Comparison of ENCODE assay signal across 14 cellular contexts in genomic region chr7:125934539-125934938, GRCh38.
A peak's percentile ranks its signal among the peaks of the same experiment; 100 is the strongest.
DNase-seq lines count a peak whose midpoint lies in the region; ATAC-seq and TF ChIP-seq lines count a peak whose summit lies in the region.
"Had no signal": no experiment of that assay in that cellular context is flagged by ENCODE, and none has a peak within 500 bp of the region (broad histone marks: within the 10 kb centered on the region; RNA-seq: fewer than 3 reads in every experiment).

No MANE protein-coding gene starts in this region.

- CTCF ChIA-PET in Calu3 (lab: Charles Lee) (no interaction called here), GM10248 (lab: Yijun Ruan, JAX) (no interaction called here)

- POLR2A ChIA-PET in GM10248 (lab: Yijun Ruan, JAX) = no interaction called here

- DNase-seq in Calu3 (peak; percentile 20), NCI-H510A (lab: John Stamatoyannopoulos, UW) (peak; percentile 41), foreskin keratinocyte (peak; percentile 28 to 72), GM10248 (ENCODE audit: extremely low spot score) (no peak)
- no peak for DNase-seq in stimulated activated effector memory CD8-positive, alpha-beta T cell treated with anti-CD3 and anti-CD28 coated beads, Interleukin-12 subunit alpha, Interleukin-12 subunit beta, amount 100 ng/mL, for 72 hours (ENCODE audit: low spot score in 2 of 2)
- DNase-seq in activated CD4-positive, alpha-beta T cell treated with anti-CD3 and anti-CD28 coated beads, Interleukin-2, amount 50 U/mL, for 48 hours = no peak
- DNase-seq: NCI-H226, nephron progenitor cell, WERI-Rb-1 had no signal

- TF ChIP-seq EP300 in Ishikawa (IDR thresholded peaks at IDR 0.05; ENCODE audit: borderline replicate concordance) = no peak

- peaks cover 11% of the 10 kb centered on the region for H3K4me1 ChIP-seq in foreskin keratinocyte
- H3K4me1 ChIP-seq: suprapubic skin had no signal

- peak; percentile 100 for ATAC-seq in foreskin keratinocyte
- no peak for ATAC-seq in stimulated activated effector memory CD8-positive, alpha-beta T cell treated with anti-CD3 and anti-CD28 coated beads, Interleukin-12 subunit alpha, Interleukin-12 subunit beta, amount 100 ng/mL, for 72 hours
- no peak for ATAC-seq in HG03378 (IDR thresholded peaks at IDR 0.05; ENCODE audit: unreplicated experiment)

- H3K4me3 Mint-ChIP-seq in Calu3 (ENCODE audit: low read depth, unreplicated experiment) = no peak overlapping the region
- H3K4me3 Mint-ChIP-seq in stimulated activated effector memory CD8-positive, alpha-beta T cell treated with anti-CD3 and anti-CD28 coated beads, Interleukin-12 subunit alpha, Interleukin-12 subunit beta, amount 100 ng/mL, for 72 hours = no peak overlapping the region
- H3K4me3 Mint-ChIP-seq: memory B cell, nephron progenitor cell had no signal

- BruUV-seq in Calu3 (replicated peaks; lab: Mats Ljungman, UMichigan) = no TSS peak

- H3K4me1 Mint-ChIP-seq in Calu3 (ENCODE audit: low read depth, unreplicated experiment) = no peaks in the 10 kb centered on the region
- H3K4me1 Mint-ChIP-seq in stimulated activated effector memory CD8-positive, alpha-beta T cell treated with anti-CD3 and anti-CD28 coated beads, Interleukin-12 subunit alpha, Interleukin-12 subunit beta, amount 100 ng/mL, for 72 hours = no peaks in the 10 kb centered on the region
- H3K4me1 Mint-ChIP-seq: memory B cell had no signal

- H3K27me3 Mint-ChIP-seq in Calu3 (ENCODE audit: unreplicated experiment) = no peaks in the 10 kb centered on the region
- H3K27me3 Mint-ChIP-seq: memory B cell had no signal

- no peak for TF ChIP-seq RAD21 in Ishikawa (IDR thresholded peaks at IDR 0.05; ENCODE audit: low read depth)

- H3K36me3 Mint-ChIP-seq in Calu3 (ENCODE audit: insufficient read depth, unreplicated experiment) = no peaks in the 10 kb centered on the region
- no peaks in the 10 kb centered on the region for H3K36me3 Mint-ChIP-seq in stimulated activated effector memory CD8-positive, alpha-beta T cell treated with anti-CD3 and anti-CD28 coated beads, Interleukin-12 subunit alpha, Interleukin-12 subunit beta, amount 100 ng/mL, for 72 hours
- H3K36me3 Mint-ChIP-seq: memory B cell had no signal

- H3K9me3 Mint-ChIP-seq in Calu3 (ENCODE audit: low read depth, unreplicated experiment) = no peaks in the 10 kb centered on the region
- peaks cover 7% of the 10 kb centered on the region for H3K9me3 Mint-ChIP-seq in stimulated activated effector memory CD8-positive, alpha-beta T cell treated with anti-CD3 and anti-CD28 coated beads, Interleukin-12 subunit alpha, Interleukin-12 subunit beta, amount 100 ng/mL, for 72 hours
- H3K9me3 Mint-ChIP-seq: memory B cell had no signal

- intact Hi-C loops in Calu3 (cut with micrococcal nuclease; ENCODE audit: unreplicated experiment) = no loop called here

- H3K27ac Mint-ChIP-seq in Calu3 (ENCODE audit: unreplicated experiment) = no peak overlapping the region
- H3K27ac Mint-ChIP-seq in stimulated activated effector memory CD8-positive, alpha-beta T cell treated with anti-CD3 and anti-CD28 coated beads, Interleukin-12 subunit alpha, Interleukin-12 subunit beta, amount 100 ng/mL, for 72 hours = no peak overlapping the region
- H3K27ac Mint-ChIP-seq: memory B cell, nephron progenitor cell had no signal

- H3K27ac ChIP-seq in foreskin keratinocyte = no peak overlapping the region
- H3K27ac ChIP-seq: HL-60, suprapubic skin, WERI-Rb-1 had no signal

- no peaks in the 10 kb centered on the region for H3K27me3 ChIP-seq in foreskin keratinocyte
- H3K27me3 ChIP-seq: suprapubic skin had no signal

- no peak for TF ChIP-seq CTCF in Calu3 (IDR thresholded peaks at IDR 0.05; ENCODE audit: unreplicated experiment)
- no peak for TF ChIP-seq CTCF in foreskin keratinocyte (conservative IDR thresholded peaks at IDR 0.05)
- TF ChIP-seq CTCF in GM10248 (IDR thresholded peaks at IDR 0.05; ENCODE audit: control extremely low read depth, extremely low read depth, low read depth, missing control alignments) = no peak

TF ChIP-seq in Ishikawa, 13 proteins besides CTCF, POLR2A, EP300 and RAD21:
- TF ChIP-seq TEAD4 (IDR thresholded peaks at IDR 0.05) (no peak), TCF12 (IDR thresholded peaks at IDR 0.05; ENCODE audit: low read depth) (no peak), CREB1 (IDR thresholded peaks at IDR 0.05; ENCODE audit: low read depth) (no peak), MAX (IDR thresholded peaks at IDR 0.05) (no peak), USF1 (IDR thresholded peaks at IDR 0.05) (0 out of 2 replicates have a peak, but pooled peaks have one; percentile 5)

Comparison
In these comparisons a context has a peak if more than half of its experiments do, and no peak if none do; other contexts are left out.
1. DNase-seq: peak in Calu3 (single experiment), NCI-H510A (single experiment) and foreskin keratinocyte (2 of 2); none in stimulated activated effector memory CD8-positive, alpha-beta T cell treated with anti-CD3 and anti-CD28 coated beads, Interleukin-12 subunit alpha, Interleukin-12 subunit beta, amount 100 ng/mL, for 72 hours (0 of 2), GM10248 (single experiment) and activated CD4-positive, alpha-beta T cell treated with anti-CD3 and anti-CD28 coated beads, Interleukin-2, amount 50 U/mL, for 48 hours (0 of 2).